19 cellular contexts compared by ENCODE assay signal in genomic region chr12:1525858-1526257, GRCh38.
DNase-seq lines count a peak whose midpoint lies in the region; ATAC-seq and TF ChIP-seq lines count a peak whose summit lies in the region.
"Had no signal": no experiment of that assay in that cellular context is flagged by ENCODE, and none has a peak within 500 bp of the region (broad histone marks: within the 10 kb centered on the region; RNA-seq: fewer than 3 reads in every experiment).

No MANE protein-coding gene starts in this region.

- no peaks in the 10 kb centered on the region for H3K9me3 Mint-ChIP-seq in activated T-cell treated with anti-CD3 and anti-CD28 coated beads, Interleukin-2, amount 50 U/mL, for 24 hours
- H3K9me3 Mint-ChIP-seq in activated B cell treated with CpG ODN at 0.5 μM for 24 hours = peaks cover 2% of the 10 kb centered on the region
- no peaks in the 10 kb centered on the region for H3K9me3 Mint-ChIP-seq in neural crest cell
- no peaks in the 10 kb centered on the region for H3K9me3 Mint-ChIP-seq in HFFc6
- H3K9me3 Mint-ChIP-seq: CD4-positive, alpha-beta memory T cell had no signal

- H3K36me3 Mint-ChIP-seq in activated T-cell treated with anti-CD3 and anti-CD28 coated beads, Interleukin-2, amount 50 U/mL, for 24 hours (ENCODE audit: low read depth) = no peaks in the 10 kb centered on the region
- no peaks in the 10 kb centered on the region for H3K36me3 Mint-ChIP-seq in activated B cell treated with CpG ODN at 0.5 μM for 24 hours (ENCODE audit: low read depth)
- no peaks in the 10 kb centered on the region for H3K36me3 Mint-ChIP-seq in neural crest cell (ENCODE audit: low read depth)
- H3K36me3 Mint-ChIP-seq in HFFc6 (ENCODE audit: low read depth) = peaks cover 12% of the 10 kb centered on the region
- H3K36me3 Mint-ChIP-seq: CD4-positive, alpha-beta memory T cell had no signal

- CTCF ChIA-PET in activated B cell treated with CpG ODN at 0.5 μM for 24 hours (lab: Charles Lee) = no interaction called here

- H3K4me3 Mint-ChIP-seq in activated T-cell treated with anti-CD3 and anti-CD28 coated beads, Interleukin-2, amount 50 U/mL, for 24 hours = no peak overlapping the region
- H3K4me3 Mint-ChIP-seq in activated B cell treated with CpG ODN at 0.5 μM for 24 hours (peak overlapping the region; percentile 29), neural crest cell (peak overlapping the region; percentile 36), HFFc6 (no peak overlapping the region)
- H3K4me3 Mint-ChIP-seq: CD4-positive, alpha-beta memory T cell had no signal

- peaks cover 58% of the 10 kb centered on the region for H3K27me3 Mint-ChIP-seq in activated T-cell treated with anti-CD3 and anti-CD28 coated beads, Interleukin-2, amount 50 U/mL, for 24 hours
- peaks cover 44% of the 10 kb centered on the region for H3K27me3 Mint-ChIP-seq in activated B cell treated with CpG ODN at 0.5 μM for 24 hours
- peaks cover 28% of the 10 kb centered on the region for H3K27me3 Mint-ChIP-seq in neural crest cell (ENCODE audit: low read depth)
- peaks cover 2% of the 10 kb centered on the region; the same call in 1 of the 2 replicates for H3K27me3 Mint-ChIP-seq in HFFc6 (ENCODE audit: insufficient read depth)

- DNase-seq in activated T-cell treated with anti-CD3 and anti-CD28 coated beads, Interleukin-2, amount 50 U/mL, for 24 hours = peak; percentile 12
- DNase-seq in activated T-cell treated with anti-CD3 and anti-CD28 coated beads, Interleukin-2, amount 50 U/mL, for 48 hours = no peak
- DNase-seq in KBM-7 = peak; percentile 55
- DNase-seq in activated B cell treated with CpG ODN at 0.5 μM for 24 hours = no peak
- DNase-seq in neural crest cell (ENCODE audit: low read depth, low spot score) = no peak
- no peak for DNase-seq in activated CD4-positive, CD25-positive, alpha-beta regulatory T cell treated with anti-CD3 and anti-CD28 coated beads, Interleukin-2, amount 50 U/mL, for 72 hours
- DNase-seq in HFFc6 = no peak
- no peak for DNase-seq in caudate nucleus (lab: John Stamatoyannopoulos, UW)
- DNase-seq: BE2C; CD4-positive, alpha-beta memory T cell; DMS153; Kasumi-1; MG63; NCI-H1092 treated with DMSO at 0.1 percent for 48 hours; NCI-H146; NCI-H2029 treated with DMSO at 0.1 percent for 48 hours; NCI-H510A; NCI-H82 had no signal

- ATAC-seq in activated B cell treated with CpG ODN at 0.5 μM for 24 hours (ENCODE audit: low read depth) = peak; percentile 60

- in situ Hi-C loops in KBM-7 (cut with MboI; ENCODE audit: low pct_unique_long_range_greater_than_20kb, low sequenced_read_pairs) = no loop called here

- POLR2A ChIA-PET in activated B cell treated with CpG ODN at 0.5 μM for 24 hours (lab: Charles Lee) = interaction anchor here (0.7 to 0.9 kb wide), 2 partner anchors 9 to 194 kb away, joined by 5 to 6 read pairs; no protein-coding TSS in a partner anchor

- intact Hi-C loops in activated B cell treated with CpG ODN at 0.5 μM for 24 hours (cut with micrococcal nuclease) = no loop called here

- no peak overlapping the region for H3K27ac ChIP-seq in caudate nucleus (ENCODE audit: low read depth, low read length)
- H3K27ac ChIP-seq: SJSA1 had no signal

- TF ChIP-seq CTCF in activated B cell treated with CpG ODN at 0.5 μM for 24 hours (IDR thresholded peaks at IDR 0.05) (no peak), neural crest cell (conservative IDR thresholded peaks at IDR 0.05) (no peak), HFFc6 (IDR thresholded peaks at IDR 0.05) (no peak)

- no peak overlapping the region for H3K27ac Mint-ChIP-seq in activated T-cell treated with anti-CD3 and anti-CD28 coated beads, Interleukin-2, amount 50 U/mL, for 24 hours
- H3K27ac Mint-ChIP-seq in activated B cell treated with CpG ODN at 0.5 μM for 24 hours = peak overlapping the region; percentile 36
- no peak overlapping the region for H3K27ac Mint-ChIP-seq in neural crest cell (ENCODE audit: unreplicated experiment)
- no peak overlapping the region for H3K27ac Mint-ChIP-seq in HFFc6
- H3K27ac Mint-ChIP-seq: CD4-positive, alpha-beta memory T cell had no signal

- peaks cover 4% of the 10 kb centered on the region for H3K4me1 Mint-ChIP-seq in activated T-cell treated with anti-CD3 and anti-CD28 coated beads, Interleukin-2, amount 50 U/mL, for 24 hours (ENCODE audit: low read depth)
- H3K4me1 Mint-ChIP-seq in activated B cell treated with CpG ODN at 0.5 μM for 24 hours (peaks cover 14% of the 10 kb centered on the region), neural crest cell (peaks cover 18% of the 10 kb centered on the region), HFFc6 (ENCODE audit: low read depth) (peaks cover 50% of the 10 kb centered on the region)

Comparison
In these comparisons a context has a peak if more than half of its experiments do, and no peak if none do; other contexts are left out.
1. DNase-seq: peak in activated T-cell treated with anti-CD3 and anti-CD28 coated beads, Interleukin-2, amount 50 U/mL, for 24 hours (single experiment) and KBM-7 (single experiment); none in activated T-cell treated with anti-CD3 and anti-CD28 coated beads, Interleukin-2, amount 50 U/mL, for 48 hours (0 of 2), activated B cell treated with CpG ODN at 0.5 μM for 24 hours (single experiment), neural crest cell (single experiment), activated CD4-positive, CD25-positive, alpha-beta regulatory T cell treated with anti-CD3 and anti-CD28 coated beads, Interleukin-2, amount 50 U/mL, for 72 hours (single experiment), HFFc6 (single experiment) and caudate nucleus (0 of 61).
2. H3K4me3 Mint-ChIP-seq: peak in activated B cell treated with CpG ODN at 0.5 μM for 24 hours (single experiment) and neural crest cell (single experiment); none in activated T-cell treated with anti-CD3 and anti-CD28 coated beads, Interleukin-2, amount 50 U/mL, for 24 hours (single experiment) and HFFc6 (single experiment).